ENCODE assay signal across 10 cellular contexts in genomic region chr21:32494946-32495703, GRCh38.
A peak's percentile ranks its signal among the peaks of the same experiment; 100 is the strongest.
DNase-seq lines count a peak whose midpoint lies in the region; FAIRE-seq and TF ChIP-seq lines count a peak whose summit lies in the region.
"Had no signal": no experiment of that assay in that cellular context is flagged by ENCODE, and none has a peak within 500 bp of the region (broad histone marks: within the 10 kb centered on the region; RNA-seq: fewer than 3 reads in every experiment).

No MANE protein-coding gene starts in this region.

- H3K27me3 Mint-ChIP-seq in activated CD4-positive, alpha-beta memory T cell treated with anti-CD3 and anti-CD28 coated beads, Interleukin-2, amount 10 ng/mL, durations not matched to agents 7 days and 5 days, result no peaks in the 10 kb centered on the region

- H3K9me3 ChIP-seq in skeletal muscle satellite cell (replicated peaks; ENCODE audit: low read length), result no peaks in the 10 kb centered on the region

- no peaks in the 10 kb centered on the region for H3K9me3 Mint-ChIP-seq in activated CD4-positive, alpha-beta memory T cell treated with anti-CD3 and anti-CD28 coated beads, Interleukin-2, amount 10 ng/mL, durations not matched to agents 7 days and 5 days

- peak overlapping the region; percentile 68 for H3K9ac ChIP-seq in skeletal muscle satellite cell (ENCODE audit: low read depth, low read length)

- H3K4me1 ChIP-seq in skeletal muscle satellite cell (ENCODE audit: control insufficient read depth, insufficient read depth, low read length), result peaks cover 61% of the 10 kb centered on the region

- no peaks in the 10 kb centered on the region for H3K27me3 ChIP-seq in skeletal muscle satellite cell (ENCODE audit: control insufficient read depth, insufficient read depth, low read length)

- no peak for FAIRE-seq in H54 (lab: Jason Lieb, UNC)

- H3K27ac Mint-ChIP-seq in activated CD4-positive, alpha-beta memory T cell treated with anti-CD3 and anti-CD28 coated beads, Interleukin-2, amount 10 ng/mL, durations not matched to agents 7 days and 5 days, result no peak overlapping the region

- peak overlapping the region; percentile 72 for H3K4me2 ChIP-seq in skeletal muscle satellite cell (ENCODE audit: low read length)

- TF ChIP-seq POLR2A in H54 (IDR thresholded peaks at IDR 0.05; ENCODE audit: low read depth, low read length), result no peak
- TF ChIP-seq POLR2A in erythroblast (IDR thresholded peaks at IDR 0.05; ENCODE audit: low read length), result no peak

- H3K4me1 Mint-ChIP-seq in activated CD4-positive, alpha-beta memory T cell treated with anti-CD3 and anti-CD28 coated beads, Interleukin-2, amount 10 ng/mL, durations not matched to agents 7 days and 5 days, result no peaks in the 10 kb centered on the region

- CTCF ChIA-PET in activated CD4-positive, alpha-beta memory T cell treated with anti-CD3 and anti-CD28 coated beads, Interleukin-2, amount 10 ng/mL, durations not matched to agents 7 days and 5 days (lab: Charles Lee), result no interaction called here

- H3K36me3 Mint-ChIP-seq in activated CD4-positive, alpha-beta memory T cell treated with anti-CD3 and anti-CD28 coated beads, Interleukin-2, amount 10 ng/mL, durations not matched to agents 7 days and 5 days (ENCODE audit: low read depth), result peaks cover 2% of the 10 kb centered on the region

- H3K4me3 ChIP-seq in skeletal muscle satellite cell (ENCODE audit: low read length), result peak overlapping the region; percentile 45

- no peak overlapping the region for H3K4me3 Mint-ChIP-seq in activated CD4-positive, alpha-beta memory T cell treated with anti-CD3 and anti-CD28 coated beads, Interleukin-2, amount 10 ng/mL, durations not matched to agents 7 days and 5 days

- POLR2A ChIA-PET in activated CD4-positive, alpha-beta memory T cell treated with anti-CD3 and anti-CD28 coated beads, Interleukin-2, amount 10 ng/mL, durations not matched to agents 7 days and 5 days (lab: Charles Lee), result interaction anchor here (0.7 kb wide), 1 partner anchor 11 kb away, joined by 3 read pairs; no protein-coding TSS in a partner anchor

- DNase-seq in H54 (ENCODE audit: insufficient read length, low spot score) (peak; percentile 53), SW480 (ENCODE audit: low spot score) (peak; percentile 42), fibroblast of peridontal ligament (ENCODE audit: extremely low read depth) (peak; percentile 75), NOMO-1 treated with dmso at 0.1 percent for 144 hours (lab: John Stamatoyannopoulos, UW; ENCODE audit: unreplicated experiment) (no peak), ecto neural progenitor cell (ENCODE audit: low spot score) (no peak), erythroblast (lab: John Stamatoyannopoulos, UW) (no peak)
- DNase-seq in activated CD4-positive, alpha-beta memory T cell treated with anti-CD3 and anti-CD28 coated beads, Interleukin-2, amount 10 ng/mL, durations not matched to agents 7 days and 5 days, result no peak
- DNase-seq: activated T-cell treated with anti-CD3 and anti-CD28 coated beads for 4 hours, NCI-H2171 had no signal

- H3K36me3 ChIP-seq in skeletal muscle satellite cell (ENCODE audit: insufficient read depth, low read length), result peaks cover 4% of the 10 kb centered on the region

Comparison
In these comparisons a context has a peak if more than half of its experiments do, and no peak if none do; other contexts are left out.
1. DNase-seq: peak in H54 (single experiment), SW480 (single experiment) and fibroblast of peridontal ligament (single experiment); none in NOMO-1 treated with dmso at 0.1 percent for 144 hours (single experiment), ecto neural progenitor cell (single experiment), erythroblast (0 of 2) and activated CD4-positive, alpha-beta memory T cell treated with anti-CD3 and anti-CD28 coated beads, Interleukin-2, amount 10 ng/mL, durations not matched to agents 7 days and 5 days (single experiment).